ENCODE assay signal across 20 cellular contexts in genomic region chr13:103273825-103274224, GRCh38.
DNase-seq lines count a peak whose midpoint lies in the region; ATAC-seq and TF ChIP-seq lines count a peak whose summit lies in the region.
"Had no signal": no experiment of that assay in that cellular context is flagged by ENCODE, and none has a peak within 500 bp of the region (broad histone marks: within the 10 kb centered on the region; RNA-seq: fewer than 3 reads in every experiment).

No MANE protein-coding gene starts in this region.

- no peaks in the 10 kb centered on the region for H3K27me3 Mint-ChIP-seq in natural killer cell (ENCODE audit: low read depth in 2 of 2)
- no peaks in the 10 kb centered on the region for H3K27me3 Mint-ChIP-seq in activated CD8-positive, alpha-beta memory T cell treated with anti-CD3 and anti-CD28 coated beads, Interleukin-2, amount 10 ng/mL, durations not matched to agents 7 days and 5 days
- H3K27me3 Mint-ChIP-seq: B cell had no signal

- ATAC-seq in GM18867 (IDR thresholded peaks at IDR 0.05; ENCODE audit: unreplicated experiment) = peak; percentile 19
- peak; percentile 14 for ATAC-seq in GM21528 (IDR thresholded peaks at IDR 0.05; ENCODE audit: low FRiP score, unreplicated experiment)
- ATAC-seq in HG03045 (IDR thresholded peaks at IDR 0.05; ENCODE audit: unreplicated experiment) = peak; percentile 26
- no peak for ATAC-seq in natural killer cell
- ATAC-seq in activated CD8-positive, alpha-beta memory T cell treated with anti-CD3 and anti-CD28 coated beads, Interleukin-2, amount 10 ng/mL, durations not matched to agents 7 days and 5 days = no peak
- ATAC-seq: A549 had no signal

- DNase-seq in epithelial cell of prostate (ENCODE audit: low read depth, low spot score) (no peak), middle frontal gyrus (ENCODE audit: extremely low spot score, low spot score) (no peak), natural killer cell (no peak)
- no peak for DNase-seq in activated CD8-positive, alpha-beta memory T cell treated with anti-CD3 and anti-CD28 coated beads, Interleukin-2, amount 10 ng/mL, durations not matched to agents 7 days and 5 days
- DNase-seq: DMS79, H7, IMR-90, NCI-H1105, NCI-H146, NCI-H2029 treated with DMSO at 0.1 percent for 48 hours, NCI-H226, NCI-H510A treated with DMSO at 0.1 percent for 48 hours, NCI-H748 treated with DMSO at 0.1 percent for 48 hours, SIG-M5 had no signal

- no peaks in the 10 kb centered on the region for H3K4me1 Mint-ChIP-seq in natural killer cell
- no peaks in the 10 kb centered on the region for H3K4me1 Mint-ChIP-seq in activated CD8-positive, alpha-beta memory T cell treated with anti-CD3 and anti-CD28 coated beads, Interleukin-2, amount 10 ng/mL, durations not matched to agents 7 days and 5 days

- peaks cover 0 to 1% of the 10 kb centered on the region in 2 donors for H3K9me3 Mint-ChIP-seq in natural killer cell
- no peaks in the 10 kb centered on the region for H3K9me3 Mint-ChIP-seq in activated CD8-positive, alpha-beta memory T cell treated with anti-CD3 and anti-CD28 coated beads, Interleukin-2, amount 10 ng/mL, durations not matched to agents 7 days and 5 days (ENCODE audit: low read depth)

- no peak overlapping the region for H3K4me3 Mint-ChIP-seq in natural killer cell
- no peak overlapping the region for H3K4me3 Mint-ChIP-seq in activated CD8-positive, alpha-beta memory T cell treated with anti-CD3 and anti-CD28 coated beads, Interleukin-2, amount 10 ng/mL, durations not matched to agents 7 days and 5 days
- H3K4me3 Mint-ChIP-seq: B cell had no signal

- H3K36me3 Mint-ChIP-seq in natural killer cell = no peaks in the 10 kb centered on the region
- no peaks in the 10 kb centered on the region for H3K36me3 Mint-ChIP-seq in activated CD8-positive, alpha-beta memory T cell treated with anti-CD3 and anti-CD28 coated beads, Interleukin-2, amount 10 ng/mL, durations not matched to agents 7 days and 5 days

- intact Hi-C loops in natural killer cell (cut with micrococcal nuclease) = no loop called here

- no peak for TF ChIP-seq CTCF in natural killer cell (IDR thresholded peaks at IDR 0.05)

- H3K27ac ChIP-seq in epithelial cell of prostate = peak overlapping the region; percentile 31
- H3K27ac ChIP-seq: A549, RWPE1 had no signal

- H3K27ac Mint-ChIP-seq in natural killer cell = no peak overlapping the region
- no peak overlapping the region for H3K27ac Mint-ChIP-seq in activated CD8-positive, alpha-beta memory T cell treated with anti-CD3 and anti-CD28 coated beads, Interleukin-2, amount 10 ng/mL, durations not matched to agents 7 days and 5 days
- H3K27ac Mint-ChIP-seq: B cell had no signal

- CTCF ChIA-PET in activated CD8-positive, alpha-beta memory T cell treated with anti-CD3 and anti-CD28 coated beads, Interleukin-2, amount 10 ng/mL, durations not matched to agents 7 days and 5 days (lab: Charles Lee) = no interaction called here

Comparison
In these comparisons a context has a peak if more than half of its experiments do, and no peak if none do; other contexts are left out.
1. ATAC-seq: peak in GM18867 (single experiment), GM21528 (single experiment) and HG03045 (single experiment); none in natural killer cell (0 of 3) and activated CD8-positive, alpha-beta memory T cell treated with anti-CD3 and anti-CD28 coated beads, Interleukin-2, amount 10 ng/mL, durations not matched to agents 7 days and 5 days (single experiment).